8 cellular contexts compared by ENCODE assay signal in genomic region chr16:2514333-2515179, GRCh38. TPM values are rescaled to one million over a fixed set of nuclear protein-coding genes. Genes with fewer than 3 reads are reported as not detected.
A peak's percentile ranks its signal among the peaks of the same experiment; 100 is the strongest.
DNase-seq lines count a peak whose midpoint lies in the region; ATAC-seq and TF ChIP-seq lines count a peak whose summit lies in the region.

No MANE protein-coding gene starts in this region.

- TF ChIP-seq POLR2A in Peyer's patch (IDR thresholded peaks at IDR 0.05) (no peak), vagina (IDR thresholded peaks at IDR 0.05) (no peak)

- no peaks in the 10 kb centered on the region for H3K27me3 ChIP-seq in Peyer's patch
- H3K27me3 ChIP-seq in mucosa of rectum (ENCODE audit: control insufficient read depth in 2 of 2, insufficient read depth in 2 of 2, low read length in 2 of 2) = no peaks in the 10 kb centered on the region
- no peaks in the 10 kb centered on the region for H3K27me3 ChIP-seq in vagina

- peaks cover 0 to 10% (median 0%) of the 10 kb centered on the region in 3 donors for H3K36me3 ChIP-seq in Peyer's patch
- H3K36me3 ChIP-seq in mucosa of rectum (ENCODE audit: control insufficient read depth in 2 of 2, insufficient read depth in 2 of 2, low read length in 2 of 2) = peaks cover 0 to 4% of the 10 kb centered on the region in 2 donors
- no peaks in the 10 kb centered on the region for H3K36me3 ChIP-seq in vagina

- H3K36me3 Mint-ChIP-seq in chondrocyte (ENCODE audit: low read depth) = peaks cover 3% of the 10 kb centered on the region

- H3K4me1 Mint-ChIP-seq in chondrocyte (ENCODE audit: low read depth) = peaks cover 45% of the 10 kb centered on the region

- H3K27ac ChIP-seq in Peyer's patch (peak overlapping the region; percentile 96 to 100 (median 99)), mucosa of rectum (ENCODE audit: low read depth in 2 of 2, low read length in 2 of 2) (peak overlapping the region; percentile 97 to 98), vagina (peak overlapping the region; percentile 99)

- H3K27ac Mint-ChIP-seq in chondrocyte (ENCODE audit: unreplicated experiment) = peak overlapping the region; percentile 95

- H3K9me3 Mint-ChIP-seq in chondrocyte (ENCODE audit: low read depth) = no peaks in the 10 kb centered on the region

- H3K27me3 Mint-ChIP-seq in chondrocyte (ENCODE audit: low read depth) = no peaks in the 10 kb centered on the region

- H3K4me3 Mint-ChIP-seq in chondrocyte (ENCODE audit: unreplicated experiment) = peak overlapping the region; percentile 90

- H3K4me3 ChIP-seq in GM12864 (ENCODE audit: low read depth, low read length) (peak overlapping the region; percentile 60), Peyer's patch (peak overlapping the region; percentile 77 to 100 (median 92)), mucosa of rectum (ENCODE audit: low read length in 2 of 2) (peak overlapping the region; percentile 83 to 90), vagina (peak overlapping the region; percentile 98 to 100)

- H3K9ac ChIP-seq in mucosa of rectum (ENCODE audit: low read depth in 1 of 2, low read length in 2 of 2) = peak overlapping the region; percentile 85 to 95

- no peaks in the 10 kb centered on the region for H3K9me3 ChIP-seq in Peyer's patch
- H3K9me3 ChIP-seq in mucosa of rectum (ENCODE audit: control insufficient read depth in 2 of 2, low read length in 2 of 2) = no peaks in the 10 kb centered on the region
- H3K9me3 ChIP-seq in vagina = no peaks in the 10 kb centered on the region

- ATAC-seq in GM21786 (IDR thresholded peaks at IDR 0.05; ENCODE audit: unreplicated experiment) = no peak
- no peak for ATAC-seq in HG03135 (IDR thresholded peaks at IDR 0.05; ENCODE audit: unreplicated experiment)

- DNase-seq in GM12864 (ENCODE audit: low read depth) = no peak
- peak in 2 of 3 donors; percentile 60 to 66 for DNase-seq in Peyer's patch
- no peak for DNase-seq in chondrocyte (ENCODE audit: low spot score)
- no peak for DNase-seq in vagina (ENCODE audit: extremely low spot score in 2 of 2)
- DNase-seq in G401 (ENCODE audit: low spot score) = no peak

- TF ChIP-seq CTCF in GM12864 (IDR thresholded peaks at IDR 0.05; ENCODE audit: low read depth, low read length, missing control alignments) (no peak), Peyer's patch (IDR thresholded peaks at IDR 0.05) (no peak), chondrocyte (IDR thresholded peaks at IDR 0.05) (no peak), vagina (IDR thresholded peaks at IDR 0.05) (no peak)

- H3K4me1 ChIP-seq in Peyer's patch = peaks cover 0 to 68% (median 42%) of the 10 kb centered on the region in 4 donors
- peaks cover 55 to 56% of the 10 kb centered on the region in 2 donors for H3K4me1 ChIP-seq in mucosa of rectum (ENCODE audit: control insufficient read depth in 2 of 2, insufficient read depth in 2 of 2, low read length in 2 of 2)
- H3K4me1 ChIP-seq in vagina = peaks cover 59% of the 10 kb centered on the region

- in situ Hi-C loops in G401 (cut with HindIII; ENCODE audit: low sequenced_read_pairs) = loop anchor here (25.0 kb wide), 1 partner anchor 352 kb away; the partner anchor contains the start of gene TRAF7

- intact Hi-C loops in vagina (cut with DNase I) = loop anchor here (10.0 kb wide), 2 partner anchors 260 to 360 kb away; partner anchors contain the start of genes ECI1 and TRAF7

RNA-seq across cellular contexts. Expression of gene ATP6V0C, which starts 0.8 kb away (rescaled TPM):
- total RNA-seq in Peyer's patch = 100 to 1,000 TPM in 2 of 4 donors, 10 to 100 TPM in 2; 27.2 to 116 (median 101) TPM
- 168 to 200 TPM (median 197 TPM) in 3 replicates for total RNA-seq in chondrocyte
- 133 TPM for total RNA-seq in vagina
- total RNA-seq in G401 (2014; rRNA removed; shearing (Covaris generic)) = 17.4 and 41.8 TPM in 2 replicates

RNA-seq across cellular contexts. Expression of gene AMDHD2, which starts 5.6 kb away (rescaled TPM):
- total RNA-seq in Peyer's patch (100 to 1,000 TPM in 1 of 4 donors, 10 to 100 TPM in 3; 56.0 to 173 (median 83.8) TPM), chondrocyte (35.4 to 37.0 TPM (median 36.3 TPM) in 3 replicates), vagina (25.5 TPM)
- 75.0 and 86.2 TPM in 2 replicates for total RNA-seq in G401 (2014; rRNA removed; shearing (Covaris generic))

RNA-seq across cellular contexts. Expression of gene CEMP1, which starts 16.7 kb away (rescaled TPM):
- total RNA-seq in Peyer's patch = 10 to 100 TPM in 1 of 4 donors, 1 to 10 TPM in 1, not detected in 2; 9.4 to 11.4 TPM
- total RNA-seq in chondrocyte = not detected in 3 replicates
- total RNA-seq in vagina = not detected
- 1.4 TPM in 1 of 2 replicates, not detected in the other for total RNA-seq in G401 (2014; rRNA removed; shearing (Covaris generic))

RNA-seq across cellular contexts. Expression of gene PDPK1, which starts 23.3 kb away (rescaled TPM):
- 100 to 1,000 TPM in 1 of 4 donors, 10 to 100 TPM in 3; 38.8 to 128 (median 85.1) TPM for total RNA-seq in Peyer's patch
- total RNA-seq in chondrocyte = 39.2 to 40.6 TPM (median 39.6 TPM) in 3 replicates
- total RNA-seq in vagina = 29.2 TPM
- 8.4 and 14.7 TPM in 2 replicates for total RNA-seq in G401 (2014; rRNA removed; shearing (Covaris generic))

RNA-seq across cellular contexts. Expression of gene TBC1D24, which starts 39.6 kb away (rescaled TPM):
- 10 to 100 TPM in 3 of 4 donors, 1 to 10 TPM in 1; 5.6 to 16.2 (median 13.6) TPM for total RNA-seq in Peyer's patch
- total RNA-seq in chondrocyte = 17.9 to 19.6 TPM (median 18.7 TPM) in 3 replicates
- 9.6 TPM for total RNA-seq in vagina
- total RNA-seq in G401 (2014; rRNA removed; shearing (Covaris generic)) = 9.4 and 13.0 TPM in 2 replicates

Comparison
In these comparisons a context has a peak if more than half of its experiments do, and no peak if none do; other contexts are left out.
1. DNase-seq: peak in Peyer's patch (2 of 3); none in GM12864 (single experiment), chondrocyte (single experiment), vagina (0 of 2) and G401 (single experiment).
2. Peak in every context shown above with its lines, with median percentiles within 50 percentile points of each other: H3K4me3 ChIP-seq and H3K27ac ChIP-seq.